Comparison of ENCODE assay signal across 1 cellular context in the genomic region with DNA sequence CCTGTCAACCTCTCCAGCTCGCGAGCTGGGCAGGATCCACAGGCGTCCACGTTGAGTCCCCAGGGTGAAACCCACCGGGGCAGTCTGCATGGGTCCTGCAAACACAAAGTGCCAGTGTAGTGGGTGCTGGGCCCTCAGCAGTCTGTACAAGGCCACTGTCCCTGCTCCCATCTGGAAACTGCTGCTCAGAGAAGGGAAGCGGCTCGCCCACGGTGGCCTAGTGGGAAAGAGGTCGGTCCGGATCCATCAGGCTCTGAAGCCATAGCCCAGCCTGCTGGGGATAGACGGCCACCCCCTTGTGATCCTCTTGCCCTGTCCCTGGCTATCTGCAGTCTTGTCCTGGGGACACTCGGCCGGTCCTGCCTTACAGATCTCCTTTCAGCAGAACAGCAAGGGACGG.
TF ChIP-seq lines count a peak whose summit lies in the region.

No MANE protein-coding gene starts in this region.

TF ChIP-seq in HepG2, 621 proteins besides CTCF, POLR2A, EP300 and RAD21:
- TF ChIP-seq MIXL1 (CRISPR knock-in tag; IDR thresholded peaks at IDR 0.05) = no peak
- TF ChIP-seq POGK (CRISPR knock-in tag; conservative IDR thresholded peaks at IDR 0.05) = 0 out of 2 replicates have a peak, but pooled peaks have one; percentile 36
